Comparison of ENCODE assay signal across 28 cellular contexts in genomic region chr7:28312973-28313372, GRCh38.
"Had no signal": no experiment of that assay in that cellular context is flagged by ENCODE, and none has a peak within 500 bp of the region (broad histone marks: within the 10 kb centered on the region; RNA-seq: fewer than 3 reads in every experiment).

No MANE protein-coding gene starts in this region.

- H3K9ac ChIP-seq: neural progenitor cell, parathyroid adenoma had no signal

- H3K9me3 ChIP-seq: ovary, psoas muscle, right lobe of liver, sigmoid colon, stomach, thoracic aorta, thyroid gland, tibial nerve, upper lobe of left lung, uterus had no signal

- H3K27ac Mint-ChIP-seq: naive thymus-derived CD4-positive, alpha-beta T cell; nephron; neural progenitor cell; progenitor cell of endocrine pancreas; stimulated activated effector memory CD8-positive, alpha-beta T cell treated with anti-CD3 and anti-CD28 coated beads, Interleukin-12 subunit alpha, Interleukin-12 subunit beta, amount 100 ng/mL, for 72 hours; stimulated activated naive B cell treated with anti-CD40 and anti-IgM and Interleukin-4, amounts not matched to agents 10 μg/mL and 1 μg/mL and 100 μg/mL, for 72 hours; stimulated activated naive CD8-positive, alpha-beta T cell treated with anti-CD3 and anti-CD28 coated beads, Interleukin-15, Interleukin-2, amounts not matched to agents 100 ng/mL and 50 ng/mL, for 24 hours had no signal

- H3K36me3 ChIP-seq: neural progenitor cell, ovary, right lobe of liver, sigmoid colon, stomach, thoracic aorta, thyroid gland, tibial nerve, upper lobe of left lung, uterus had no signal

- H3K4me2 ChIP-seq: neural progenitor cell had no signal

- H3K4me3 ChIP-seq: neural progenitor cell, ovary, psoas muscle, right lobe of liver, sigmoid colon, stomach, thoracic aorta, thyroid gland, tibial nerve, upper lobe of left lung, uterus had no signal

- ATAC-seq: naive thymus-derived CD4-positive, alpha-beta T cell; psoas muscle; right cardiac atrium; right lobe of liver; stimulated activated effector memory CD8-positive, alpha-beta T cell treated with anti-CD3 and anti-CD28 coated beads, Interleukin-12 subunit alpha, Interleukin-12 subunit beta, amount 100 ng/mL, for 72 hours had no signal

- H2AFZ ChIP-seq: neural progenitor cell, parathyroid adenoma had no signal

- FAIRE-seq: small intestine had no signal

- H3K9me3 Mint-ChIP-seq: stimulated activated effector memory CD8-positive, alpha-beta T cell treated with anti-CD3 and anti-CD28 coated beads, Interleukin-12 subunit alpha, Interleukin-12 subunit beta, amount 100 ng/mL, for 72 hours; stimulated activated naive B cell treated with anti-CD40 and anti-IgM and Interleukin-4, amounts not matched to agents 10 μg/mL and 1 μg/mL and 100 μg/mL, for 72 hours; stimulated activated naive CD8-positive, alpha-beta T cell treated with anti-CD3 and anti-CD28 coated beads, Interleukin-15, Interleukin-2, amounts not matched to agents 100 ng/mL and 50 ng/mL, for 24 hours had no signal

- H3K79me2 ChIP-seq: parathyroid adenoma had no signal

- H3K27me3 ChIP-seq: neural progenitor cell, ovary, right lobe of liver, sigmoid colon, thyroid gland, upper lobe of left lung, uterus had no signal

- H3K27ac ChIP-seq: neural progenitor cell, ovary, parathyroid adenoma, psoas muscle, right lobe of liver, sigmoid colon, stomach, thoracic aorta, thyroid gland, tibial nerve, upper lobe of left lung, uterus had no signal

- H3K4me1 ChIP-seq: parathyroid adenoma, psoas muscle, right lobe of liver, stomach, thyroid gland, upper lobe of left lung, uterus had no signal

- H3K4me3 Mint-ChIP-seq: naive thymus-derived CD4-positive, alpha-beta T cell; nephron; neural progenitor cell; stimulated activated effector memory CD8-positive, alpha-beta T cell treated with anti-CD3 and anti-CD28 coated beads, Interleukin-12 subunit alpha, Interleukin-12 subunit beta, amount 100 ng/mL, for 72 hours; stimulated activated naive B cell treated with anti-CD40 and anti-IgM and Interleukin-4, amounts not matched to agents 10 μg/mL and 1 μg/mL and 100 μg/mL, for 72 hours; stimulated activated naive CD8-positive, alpha-beta T cell treated with anti-CD3 and anti-CD28 coated beads, Interleukin-15, Interleukin-2, amounts not matched to agents 100 ng/mL and 50 ng/mL, for 24 hours had no signal

- H3K36me3 Mint-ChIP-seq: neural progenitor cell; stimulated activated effector memory CD8-positive, alpha-beta T cell treated with anti-CD3 and anti-CD28 coated beads, Interleukin-12 subunit alpha, Interleukin-12 subunit beta, amount 100 ng/mL, for 72 hours; stimulated activated naive B cell treated with anti-CD40 and anti-IgM and Interleukin-4, amounts not matched to agents 10 μg/mL and 1 μg/mL and 100 μg/mL, for 72 hours had no signal

- DNase-seq: naive thymus-derived CD4-positive, alpha-beta T cell; occipital lobe; ovary; posterior cingulate gyrus; psoas muscle; right cardiac atrium; right lobe of liver; sigmoid colon; small intestine; stimulated activated CD4-positive, alpha-beta T cell treated with anti-CD3 and anti-CD28 coated beads, Interleukin-15, amount 100 ng/mL, for 24 hours; stimulated activated CD4-positive, alpha-beta T cell treated with anti-CD3 and anti-CD28 coated beads, Interleukin-2, amount 100 ng/mL, for 24 hours; stimulated activated CD4-positive, alpha-beta T cell treated with anti-CD3 and anti-CD28 coated beads, Interleukin-2, amount 100 ng/mL, for 48 hours; stimulated activated CD4-positive, alpha-beta T cell treated with anti-CD3 and anti-CD28 coated beads, Interleukin-4, amount 100 ng/mL, for 24 hours; stimulated activated naive B cell treated with anti-CD40 and anti-IgM and Interleukin-4, amounts not matched to agents 10 μg/mL and 1 μg/mL and 100 μg/mL, for 72 hours; stimulated activated naive CD4-positive, alpha-beta T cell treated with Interleukin-2 at 50 U/mL for 16 hours; stomach; thyroid gland; trophoblast cell; upper lobe of left lung; uterus had no signal
